In the genomic region with DNA sequence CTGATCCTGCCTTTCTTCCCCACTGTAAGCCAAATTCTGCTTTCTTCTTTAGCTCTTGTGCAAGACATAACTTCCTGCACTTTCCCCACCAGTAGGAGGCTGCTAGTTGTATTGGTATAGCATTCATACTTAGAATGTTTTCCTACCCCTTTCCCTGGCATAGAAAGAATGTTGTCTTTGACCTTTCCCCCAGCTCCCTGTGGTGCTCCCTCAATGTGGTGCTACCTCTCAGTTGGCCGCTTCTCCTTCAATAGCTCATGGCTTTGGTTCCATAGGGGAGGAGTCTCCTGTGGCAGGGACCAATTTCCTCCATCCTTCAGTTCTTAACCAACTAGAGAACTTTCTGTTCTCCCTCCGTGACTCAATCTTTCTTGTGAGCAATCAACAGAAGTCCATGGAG, we compare ENCODE assay signal across 9 cellular contexts.
DNase-seq lines count a peak whose midpoint lies in the region; ATAC-seq and TF ChIP-seq lines count a peak whose summit lies in the region.
"Had no signal": no experiment of that assay in that cellular context is flagged by ENCODE, and none has a peak within 500 bp of the region (broad histone marks: within the 10 kb centered on the region; RNA-seq: fewer than 3 reads in every experiment).

No MANE protein-coding gene starts in this region.

- peak overlapping the region; percentile 83 for H3K27ac ChIP-seq in smooth muscle cell (ENCODE audit: low read depth)
- no peak overlapping the region for H3K27ac ChIP-seq in CD8-positive, alpha-beta T cell (ENCODE audit: low read depth, low read length)

- peak overlapping the region; percentile 25 for H3K4me3 Mint-ChIP-seq in activated CD8-positive, alpha-beta T cell treated with anti-CD3 and anti-CD28 coated beads for 36 hours
- H3K4me3 Mint-ChIP-seq in activated CD8-positive, alpha-beta T cell treated with anti-CD3 and anti-CD28 coated beads, Interleukin-2, amount 10 ng/mL, durations not matched to agents 7 days and 5 days, result no peak overlapping the region
- no peak overlapping the region for H3K4me3 Mint-ChIP-seq in activated naive CD8-positive, alpha-beta T cell treated with anti-CD3 and anti-CD28 coated beads for 36 hours
- H3K4me3 Mint-ChIP-seq in CD8-positive, alpha-beta T cell, result no peak overlapping the region
- H3K4me3 Mint-ChIP-seq: dendritic cell treated with granulocyte-macrophage colony-stimulating factor and Interleukin-4, amounts not matched to agents 40 ng/mL and 50 ng/mL, for 4 days had no signal

- ATAC-seq in activated CD8-positive, alpha-beta T cell treated with anti-CD3 and anti-CD28 coated beads for 36 hours, result no peak
- no peak for ATAC-seq in activated CD8-positive, alpha-beta T cell treated with anti-CD3 and anti-CD28 coated beads, Interleukin-2, amount 10 ng/mL, durations not matched to agents 7 days and 5 days
- ATAC-seq in HG02981 (IDR thresholded peaks at IDR 0.05; ENCODE audit: unreplicated experiment), result peak; percentile 14
- ATAC-seq in CD8-positive, alpha-beta T cell, result no peak
- no peak for ATAC-seq in GM21737 (IDR thresholded peaks at IDR 0.05; ENCODE audit: unreplicated experiment)
- ATAC-seq in HG03159 (IDR thresholded peaks at IDR 0.05; ENCODE audit: unreplicated experiment), result no peak

- 95% methylated on average over 2 of the region's 2 CpGs for WGBS in smooth muscle cell (ENCODE audit: low lambda C conversion rate)

- peak overlapping the region; percentile 11 for H2AFZ ChIP-seq in smooth muscle cell (ENCODE audit: low read depth)

- no peaks in the 10 kb centered on the region for H3K36me3 Mint-ChIP-seq in activated CD8-positive, alpha-beta T cell treated with anti-CD3 and anti-CD28 coated beads for 36 hours (ENCODE audit: low read depth)
- no peaks in the 10 kb centered on the region for H3K36me3 Mint-ChIP-seq in activated CD8-positive, alpha-beta T cell treated with anti-CD3 and anti-CD28 coated beads, Interleukin-2, amount 10 ng/mL, durations not matched to agents 7 days and 5 days (ENCODE audit: low read depth)
- H3K36me3 Mint-ChIP-seq in activated naive CD8-positive, alpha-beta T cell treated with anti-CD3 and anti-CD28 coated beads for 36 hours, result no peaks in the 10 kb centered on the region
- no peaks in the 10 kb centered on the region for H3K36me3 Mint-ChIP-seq in CD8-positive, alpha-beta T cell

- peaks cover 4% of the 10 kb centered on the region for H3K9me3 Mint-ChIP-seq in activated CD8-positive, alpha-beta T cell treated with anti-CD3 and anti-CD28 coated beads for 36 hours
- H3K9me3 Mint-ChIP-seq in activated CD8-positive, alpha-beta T cell treated with anti-CD3 and anti-CD28 coated beads, Interleukin-2, amount 10 ng/mL, durations not matched to agents 7 days and 5 days (ENCODE audit: insufficient read depth), result peaks cover 5% of the 10 kb centered on the region
- peaks cover 5% of the 10 kb centered on the region for H3K9me3 Mint-ChIP-seq in activated naive CD8-positive, alpha-beta T cell treated with anti-CD3 and anti-CD28 coated beads for 36 hours
- H3K9me3 Mint-ChIP-seq in CD8-positive, alpha-beta T cell, result peaks cover 6% of the 10 kb centered on the region
- H3K9me3 Mint-ChIP-seq: dendritic cell treated with granulocyte-macrophage colony-stimulating factor and Interleukin-4, amounts not matched to agents 40 ng/mL and 50 ng/mL, for 4 days had no signal

- H3K4me2 ChIP-seq in smooth muscle cell, result peak overlapping the region; percentile 2

- no peaks in the 10 kb centered on the region for H4K20me1 ChIP-seq in smooth muscle cell (ENCODE audit: low read depth)

- H3K79me2 ChIP-seq in smooth muscle cell (ENCODE audit: low read depth), result no peaks in the 10 kb centered on the region

- no peaks in the 10 kb centered on the region for H3K27me3 Mint-ChIP-seq in activated CD8-positive, alpha-beta T cell treated with anti-CD3 and anti-CD28 coated beads for 36 hours
- H3K27me3 Mint-ChIP-seq in activated CD8-positive, alpha-beta T cell treated with anti-CD3 and anti-CD28 coated beads, Interleukin-2, amount 10 ng/mL, durations not matched to agents 7 days and 5 days (ENCODE audit: low read depth), result no peaks in the 10 kb centered on the region
- H3K27me3 Mint-ChIP-seq in activated naive CD8-positive, alpha-beta T cell treated with anti-CD3 and anti-CD28 coated beads for 36 hours, result no peaks in the 10 kb centered on the region
- H3K27me3 Mint-ChIP-seq in CD8-positive, alpha-beta T cell (ENCODE audit: low read depth), result no peaks in the 10 kb centered on the region
- H3K27me3 Mint-ChIP-seq: dendritic cell treated with granulocyte-macrophage colony-stimulating factor and Interleukin-4, amounts not matched to agents 40 ng/mL and 50 ng/mL, for 4 days had no signal

- no peaks in the 10 kb centered on the region for H3K36me3 ChIP-seq in smooth muscle cell (ENCODE audit: low read depth)
- H3K36me3 ChIP-seq in CD8-positive, alpha-beta T cell (ENCODE audit: insufficient read depth, low read length), result no peaks in the 10 kb centered on the region

- H3K4me3 ChIP-seq in smooth muscle cell, result no peak overlapping the region
- no peak overlapping the region for H3K4me3 ChIP-seq in CD8-positive, alpha-beta T cell (ENCODE audit: low read depth, low read length)

- H3K4me1 ChIP-seq in smooth muscle cell (ENCODE audit: low read depth), result peaks cover 19% of the 10 kb centered on the region
- peaks cover 19% of the 10 kb centered on the region for H3K4me1 ChIP-seq in CD8-positive, alpha-beta T cell (ENCODE audit: insufficient read depth, low read length)

- no peak for TF ChIP-seq CTCF in activated CD8-positive, alpha-beta T cell treated with anti-CD3 and anti-CD28 coated beads for 36 hours (IDR thresholded peaks at IDR 0.05)
- TF ChIP-seq CTCF in smooth muscle cell (IDR thresholded peaks at IDR 0.05; ENCODE audit: borderline replicate concordance, insufficient read depth, poor library complexity, severe bottlenecking), result no peak
- no peak for TF ChIP-seq CTCF in CD8-positive, alpha-beta T cell (IDR thresholded peaks at IDR 0.05)

- POLR2A ChIA-PET in activated CD8-positive, alpha-beta T cell treated with anti-CD3 and anti-CD28 coated beads for 36 hours (lab: Charles Lee), result interaction anchor here (1.0 to 1.3 kb wide), 2 partner anchors 14 to 100 kb away, joined by 3 read pairs; no protein-coding TSS in a partner anchor
- POLR2A ChIA-PET in activated CD8-positive, alpha-beta T cell treated with anti-CD3 and anti-CD28 coated beads, Interleukin-2, amount 10 ng/mL, durations not matched to agents 7 days and 5 days (lab: Charles Lee), result interaction anchor here (1.5 to 2.2 kb wide), 2 partner anchors 18 to 67 kb away, joined by 4 to 9 read pairs; no protein-coding TSS in a partner anchor
- POLR2A ChIA-PET in CD8-positive, alpha-beta T cell (lab: Charles Lee), result interaction anchor here (1.2 to 1.4 kb wide), 2 partner anchors 102 to 127 kb away, joined by 3 read pairs; no protein-coding TSS in a partner anchor

- intact Hi-C loops in activated CD8-positive, alpha-beta T cell treated with anti-CD3 and anti-CD28 coated beads for 36 hours (cut with micrococcal nuclease), result no loop called here
- intact Hi-C loops in CD8-positive, alpha-beta T cell (cut with DNase I, micrococcal nuclease), result no loop called here

- H3K27ac Mint-ChIP-seq in activated CD8-positive, alpha-beta T cell treated with anti-CD3 and anti-CD28 coated beads for 36 hours, result peak overlapping the region; percentile 60
- no peak overlapping the region for H3K27ac Mint-ChIP-seq in activated CD8-positive, alpha-beta T cell treated with anti-CD3 and anti-CD28 coated beads, Interleukin-2, amount 10 ng/mL, durations not matched to agents 7 days and 5 days
- H3K27ac Mint-ChIP-seq in activated naive CD8-positive, alpha-beta T cell treated with anti-CD3 and anti-CD28 coated beads for 36 hours, result peak overlapping the region; percentile 74
- no peak overlapping the region for H3K27ac Mint-ChIP-seq in CD8-positive, alpha-beta T cell
- H3K27ac Mint-ChIP-seq: dendritic cell treated with granulocyte-macrophage colony-stimulating factor and Interleukin-4, amounts not matched to agents 40 ng/mL and 50 ng/mL, for 4 days had no signal

- H3K9me3 ChIP-seq in smooth muscle cell (replicated peaks; ENCODE audit: low read depth), result no peaks in the 10 kb centered on the region
- H3K9me3 ChIP-seq in CD8-positive, alpha-beta T cell (ENCODE audit: low read length), result no peaks in the 10 kb centered on the region

- no peaks in the 10 kb centered on the region for H3K27me3 ChIP-seq in smooth muscle cell (ENCODE audit: low read depth)
- no peaks in the 10 kb centered on the region for H3K27me3 ChIP-seq in CD8-positive, alpha-beta T cell (ENCODE audit: insufficient read depth, low read length)

- H3K4me1 Mint-ChIP-seq in activated CD8-positive, alpha-beta T cell treated with anti-CD3 and anti-CD28 coated beads for 36 hours (ENCODE audit: low read depth), result peaks cover 58% of the 10 kb centered on the region
- peaks cover 49% of the 10 kb centered on the region for H3K4me1 Mint-ChIP-seq in activated CD8-positive, alpha-beta T cell treated with anti-CD3 and anti-CD28 coated beads, Interleukin-2, amount 10 ng/mL, durations not matched to agents 7 days and 5 days (ENCODE audit: low read depth)
- peaks cover 62% of the 10 kb centered on the region for H3K4me1 Mint-ChIP-seq in activated naive CD8-positive, alpha-beta T cell treated with anti-CD3 and anti-CD28 coated beads for 36 hours
- peaks cover 37% of the 10 kb centered on the region for H3K4me1 Mint-ChIP-seq in CD8-positive, alpha-beta T cell (ENCODE audit: low read depth)

- CTCF ChIA-PET in activated CD8-positive, alpha-beta T cell treated with anti-CD3 and anti-CD28 coated beads for 36 hours (lab: Charles Lee), result interaction anchor here (0.9 to 2.1 kb wide), 13 partner anchors 11 to 192 kb away, joined by 3 to 10 read pairs (median 4); no protein-coding TSS in a partner anchor
- CTCF ChIA-PET in activated CD8-positive, alpha-beta T cell treated with anti-CD3 and anti-CD28 coated beads, Interleukin-2, amount 10 ng/mL, durations not matched to agents 7 days and 5 days (lab: Charles Lee), result interaction anchor here (1.1 to 2.2 kb wide), 7 partner anchors 10 to 101 kb away, joined by 3 to 22 read pairs (median 11); no protein-coding TSS in a partner anchor
- CTCF ChIA-PET in CD8-positive, alpha-beta T cell (lab: Charles Lee), result interaction anchor here (0.8 to 2.1 kb wide), 7 partner anchors 10 to 101 kb away, joined by 3 to 14 read pairs (median 3); no protein-coding TSS in a partner anchor

- H3K9ac ChIP-seq in smooth muscle cell (ENCODE audit: low read depth), result peak overlapping the region; percentile 48

- peaks cover 30% of the 10 kb centered on the region for H3F3A ChIP-seq in smooth muscle cell (ENCODE audit: low read depth)

- no peak for DNase-seq in activated CD8-positive, alpha-beta T cell treated with anti-CD3 and anti-CD28 coated beads for 36 hours
- no peak for DNase-seq in activated CD8-positive, alpha-beta T cell treated with anti-CD3 and anti-CD28 coated beads, Interleukin-2, amount 10 ng/mL, durations not matched to agents 7 days and 5 days
- DNase-seq in activated naive CD8-positive, alpha-beta T cell treated with anti-CD3 and anti-CD28 coated beads for 36 hours, result no peak
- no peak for DNase-seq in smooth muscle cell (lab: John Stamatoyannopoulos, UW; ENCODE audit: unreplicated experiment)
- no peak for DNase-seq in CD8-positive, alpha-beta T cell

Comparison
In these comparisons a context has a peak if more than half of its experiments do, and no peak if none do; other contexts are left out.
1. H3K27ac Mint-ChIP-seq: peak in activated CD8-positive, alpha-beta T cell treated with anti-CD3 and anti-CD28 coated beads for 36 hours (single experiment) and activated naive CD8-positive, alpha-beta T cell treated with anti-CD3 and anti-CD28 coated beads for 36 hours (single experiment); none in activated CD8-positive, alpha-beta T cell treated with anti-CD3 and anti-CD28 coated beads, Interleukin-2, amount 10 ng/mL, durations not matched to agents 7 days and 5 days (single experiment) and CD8-positive, alpha-beta T cell (single experiment).